ENCODE assay signal across 10 cellular contexts in genomic region chrX:36867143-36867542, GRCh38.
DNase-seq lines count a peak whose midpoint lies in the region; ATAC-seq and TF ChIP-seq lines count a peak whose summit lies in the region.
"Had no signal": no experiment of that assay in that cellular context is flagged by ENCODE, and none has a peak within 500 bp of the region (broad histone marks: within the 10 kb centered on the region; RNA-seq: fewer than 3 reads in every experiment).

No MANE protein-coding gene starts in this region.

- no peaks in the 10 kb centered on the region for H3K4me1 Mint-ChIP-seq in HFFc6 (ENCODE audit: low read depth)
- H3K4me1 Mint-ChIP-seq: activated B cell treated with CpG ODN at 0.5 μM for 24 hours had no signal

- no peaks in the 10 kb centered on the region for H3K36me3 ChIP-seq in thoracic aorta
- H3K36me3 ChIP-seq: neutrophil had no signal

- no peak for ATAC-seq in thoracic aorta (ENCODE audit: insufficient number of reproducible peaks, low FRiP score, low read depth)

- H3K36me3 Mint-ChIP-seq in HFFc6 (ENCODE audit: low read depth) = no peaks in the 10 kb centered on the region

- no peak overlapping the region for H3K4me3 ChIP-seq in fibroblast of pulmonary artery (replicated peaks; ENCODE audit: low read depth, low read length)
- H3K4me3 ChIP-seq in thoracic aorta = no peak overlapping the region

- H3K27ac ChIP-seq in thoracic aorta = no peak overlapping the region
- H3K27ac ChIP-seq: neutrophil had no signal

- H3K27me3 Mint-ChIP-seq in HFFc6 (ENCODE audit: insufficient read depth) = no peaks in the 10 kb centered on the region

- no peak overlapping the region for H3K4me3 Mint-ChIP-seq in HFFc6
- H3K4me3 Mint-ChIP-seq: activated B cell treated with CpG ODN at 0.5 μM for 24 hours had no signal

- H3K9me3 Mint-ChIP-seq in HFFc6 = no peaks in the 10 kb centered on the region
- H3K9me3 Mint-ChIP-seq: activated B cell treated with CpG ODN at 0.5 μM for 24 hours had no signal

- no peaks in the 10 kb centered on the region for H3K9me3 ChIP-seq in thoracic aorta
- H3K9me3 ChIP-seq: neutrophil had no signal

- H3K27me3 ChIP-seq in thoracic aorta (replicated peaks; ENCODE audit: insufficient read depth) = no peaks in the 10 kb centered on the region
- H3K27me3 ChIP-seq: neutrophil had no signal

- no peak overlapping the region for H3K27ac Mint-ChIP-seq in HFFc6
- H3K27ac Mint-ChIP-seq: activated B cell treated with CpG ODN at 0.5 μM for 24 hours had no signal

- TF ChIP-seq CTCF in HFFc6 (IDR thresholded peaks at IDR 0.05) (peak; percentile 73), fibroblast of pulmonary artery (IDR thresholded peaks at IDR 0.05; ENCODE audit: low read length, missing control alignments) (peak; percentile 41), thoracic aorta (IDR thresholded peaks at IDR 0.05) (peak; percentile 28)

- peak; percentile 14 for DNase-seq in NCI-H1092 treated with DMSO at 0.1 percent for 48 hours (lab: John Stamatoyannopoulos, UW)
- no peak for DNase-seq in NCI-H1092 (lab: John Stamatoyannopoulos, UW)
- DNase-seq in HFFc6 = peak; percentile 9
- peak; percentile 52 for DNase-seq in RKO (ENCODE audit: low spot score)
- peak; percentile 33 for DNase-seq in fibroblast of pulmonary artery (ENCODE audit: low read depth)
- no peak for DNase-seq in thoracic aorta (ENCODE audit: low spot score)
- no peak for DNase-seq in KG1 (lab: John Stamatoyannopoulos, UW)
- DNase-seq in cerebellar nuclear complex (lab: John Stamatoyannopoulos, UW) = no peak
- DNase-seq: activated B cell treated with CpG ODN at 0.5 μM for 24 hours had no signal

- H3K4me1 ChIP-seq in thoracic aorta (ENCODE audit: control insufficient read depth in 1 of 2, low read depth in 2 of 2) = no peaks in the 10 kb centered on the region

Comparison
In these comparisons a context has a peak if more than half of its experiments do, and no peak if none do; other contexts are left out.
1. DNase-seq: peak in NCI-H1092 treated with DMSO at 0.1 percent for 48 hours (single experiment), HFFc6 (single experiment), RKO (single experiment) and fibroblast of pulmonary artery (single experiment); none in NCI-H1092 (single experiment), thoracic aorta (single experiment), KG1 (single experiment) and cerebellar nuclear complex (0 of 2).
2. Peak in every context shown above with its lines, with median percentiles within 50 percentile points of each other: CTCF ChIP-seq.